Comparison of ENCODE assay signal across 15 cellular contexts in genomic region chr1:45329445-45329844, GRCh38. TPM values are rescaled to one million over a fixed set of nuclear protein-coding genes. Genes with fewer than 3 reads are reported as not detected.
DNase-seq lines count a peak whose midpoint lies in the region; ATAC-seq, FAIRE-seq and TF ChIP-seq lines count a peak whose summit lies in the region.
"Had no signal": no experiment of that assay in that cellular context is flagged by ENCODE, and none has a peak within 500 bp of the region (broad histone marks: within the 10 kb centered on the region; RNA-seq: fewer than 3 reads in every experiment).

No MANE protein-coding gene starts in this region.

- TF ChIP-seq EP300 in A549 (IDR thresholded peaks at IDR 0.05) = no peak

- H3K36me3 ChIP-seq in mucosa of descending colon (ENCODE audit: low read depth) = no peaks in the 10 kb centered on the region
- peaks cover 35% of the 10 kb centered on the region for H3K36me3 ChIP-seq in upper lobe of right lung

- POLR2A ChIA-PET in A549 (lab: Yijun Ruan, JAX) (interaction anchor here (1.3 to 4.0 kb wide), 2 partner anchors 11 to 26 kb away, joined by 3 to 29 read pairs; partner anchors contain the start of genes MUTYH and TOE1), RWPE1 (lab: Yijun Ruan, JAX; ENCODE audit: low non-redundant PET) (interaction anchor here (0.6 to 2.7 kb wide), 3 partner anchors 10 to 282 kb away, joined by 4 to 13 read pairs (median 7); partner anchors contain the start of gene TOE1)

- H3K27me3 ChIP-seq in upper lobe of right lung = no peaks in the 10 kb centered on the region
- H3K27me3 ChIP-seq: body of pancreas had no signal

- no peak overlapping the region for H3K4me3 ChIP-seq in A549
- H3K4me3 ChIP-seq in GM12865 (ENCODE audit: low read depth, low read length) = no peak overlapping the region
- no peak overlapping the region for H3K4me3 ChIP-seq in mucosa of descending colon
- H3K4me3 ChIP-seq in upper lobe of right lung = no peak overlapping the region
- H3K4me3 ChIP-seq: body of pancreas, thoracic aorta had no signal

- H3K27ac ChIP-seq in A549 (peak overlapping the region in 1 of 2 experiments; percentile 67; a peak in 4 of 6 replicates), RWPE1 (peak overlapping the region; percentile 67), upper lobe of right lung (no peak overlapping the region)
- H3K27ac ChIP-seq: body of pancreas, foreskin keratinocyte, thoracic aorta had no signal

- H3K4me1 ChIP-seq in A549 (peaks cover 36% of the 10 kb centered on the region), mucosa of descending colon (ENCODE audit: low read depth) (peaks cover 34% of the 10 kb centered on the region), upper lobe of right lung (peaks cover 22% of the 10 kb centered on the region)
- H3K4me1 ChIP-seq: foreskin keratinocyte had no signal

- no peak for TF ChIP-seq RAD21 in A549 (conservative IDR thresholded peaks at IDR 0.05 in 1 of 2, IDR thresholded peaks at IDR 0.05 in 1 of 2)

- 53% methylated on average over 4 of the region's 4 CpGs for WGBS in A549 (ENCODE audit: missing lambda C conversion rate)

- ATAC-seq in A549 (peak; percentile 12 to 33; a peak in 3 of 6 replicates), esophagus mucosa (peak; percentile 87), mucosa of descending colon (no peak), HG02852 (IDR thresholded peaks at IDR 0.05; ENCODE audit: unreplicated experiment) (no peak), GM18867 (IDR thresholded peaks at IDR 0.05; ENCODE audit: unreplicated experiment) (no peak), upper lobe of right lung (no peak)
- ATAC-seq: body of pancreas, foreskin keratinocyte had no signal

- intact Hi-C loops in mucosa of descending colon (cut with DNase I, micrococcal nuclease) (no loop called here), upper lobe of right lung (cut with DNase I) (no loop called here)

- FAIRE-seq in A549 (lab: Jason Lieb, UNC) = no peak

- no peak for TF ChIP-seq POLR2A in A549 (IDR thresholded peaks at IDR 0.05; ENCODE audit: low read length)

- H3K9me3 ChIP-seq in A549 = no peaks in the 10 kb centered on the region
- no peaks in the 10 kb centered on the region for H3K9me3 ChIP-seq in mucosa of descending colon
- no peaks in the 10 kb centered on the region for H3K9me3 ChIP-seq in upper lobe of right lung
- H3K9me3 ChIP-seq: body of pancreas, thoracic aorta had no signal

- DNase-seq in A549 (ENCODE audit: low read depth in 1 of 2, low spot score in 1 of 2) (peak in 1 of 2 experiments; percentile 18), GM12865 (ENCODE audit: low read depth) (peak; percentile 27), RWPE1 (ENCODE audit: low spot score) (peak; percentile 81), mucosa of descending colon (no peak), upper lobe of right lung (no peak)
- DNase-seq: body of pancreas; effector CD8-positive, alpha-beta T cell; immature natural killer cell; NCI-H1048 had no signal

- TF ChIP-seq CTCF in A549 (IDR thresholded peaks at IDR 0.05) = no peak
- no peak for TF ChIP-seq CTCF in GM12865 (IDR thresholded peaks at IDR 0.05; ENCODE audit: insufficient read depth, low read depth, low read length, missing control alignments)
- no peak for TF ChIP-seq CTCF in RWPE1 (conservative IDR thresholded peaks at IDR 0.05; ENCODE audit: low read depth)
- no peak for TF ChIP-seq CTCF in mucosa of descending colon (IDR thresholded peaks at IDR 0.05)
- no peak for TF ChIP-seq CTCF in upper lobe of right lung (IDR thresholded peaks at IDR 0.05)

- CTCF ChIA-PET in A549 (lab: Yijun Ruan, JAX) (interaction anchor here (1.0 kb wide), 1 partner anchor 29 kb away, joined by 3 read pairs; no protein-coding TSS in a partner anchor), RWPE1 (lab: Yijun Ruan, JAX) (no interaction called here)

- H3K4me2 ChIP-seq in A549 = peak overlapping the region; percentile 36

TF ChIP-seq in A549, 52 proteins besides CTCF, POLR2A, EP300 and RAD21:
- TF ChIP-seq ZFP36 (IDR thresholded peaks at IDR 0.05; ENCODE audit: borderline replicate concordance, partially characterized antibody) = no peak
- TF ChIP-seq NR3C1 (IDR thresholded peaks at IDR 0.05) = no peak
- TF ChIP-seq SREBF2 (IDR thresholded peaks at IDR 0.05) = no peak
- TF ChIP-seq RNF2 (IDR thresholded peaks at IDR 0.05; ENCODE audit: borderline replicate concordance, low read depth) = no peak
- TF ChIP-seq FOSL2 (IDR thresholded peaks at IDR 0.05) = no peak
- TF ChIP-seq FOSL2 (CRISPR knock-in tag; IDR thresholded peaks at IDR 0.05) = no peak
- TF ChIP-seq USF2 (IDR thresholded peaks at IDR 0.05) = no peak
- TF ChIP-seq HDAC2 (IDR thresholded peaks at IDR 0.05) = no peak
- no peak for TF ChIP-seq TP53 (CRISPR knock-in tag; IDR thresholded peaks at IDR 0.05)
TF ChIP-seq in A549: peak in this region for 0.

RNA-seq across cellular contexts. Expression of gene HPDL, which starts 2.8 kb away (rescaled TPM):
- 0.80 and 0.91 TPM in 2 replicates for polyA plus RNA-seq in A549 (2011; rRNA removed)
- 5.3 and 7.2 TPM in 2 replicates for polyA plus RNA-seq in A549 (2012; cell fraction: cytosol; rRNA removed)
- polyA plus RNA-seq in A549 (2012; cell fraction: nucleus; rRNA removed) = 7.2 and 15.8 TPM in 2 replicates
- polyA plus RNA-seq in A549 (2017; fragmentation: RNase III; extraction: RNeasy Plus Mini Kit Qiagen cat#74134 plus additional on column Dnase treatment) = 2.8 to 3.8 TPM (median 2.8 TPM) in 3 replicates
- 0.97 and 1.1 TPM in 2 replicates for polyA minus RNA-seq in A549 (2011; rRNA and poly(A)+ RNA removed)
- total RNA-seq in esophagus mucosa = 1.6 TPM
- 1 to 10 TPM; 2.1 to 8.8 (median 7.4) TPM for total RNA-seq in mucosa of descending colon
- total RNA-seq in upper lobe of right lung = not detected
- total RNA-seq: HT1080, thoracic aorta had no signal

RNA-seq across cellular contexts. Expression of gene TOE1, which starts 10.5 kb away (rescaled TPM):
- 13.3 and 14.9 TPM in 2 replicates for polyA plus RNA-seq in A549 (2011; rRNA removed)
- 25.1 and 29.5 TPM in 2 replicates for polyA plus RNA-seq in A549 (2012; cell fraction: cytosol; rRNA removed)
- 28.6 and 29.7 TPM in 2 replicates for polyA plus RNA-seq in A549 (2012; cell fraction: nucleus; rRNA removed)
- 13.7 to 16.3 TPM (median 15.8 TPM) in 3 replicates for polyA plus RNA-seq in A549 (2017; fragmentation: RNase III; extraction: RNeasy Plus Mini Kit Qiagen cat#74134 plus additional on column Dnase treatment)
- polyA minus RNA-seq in A549 (2011; rRNA and poly(A)+ RNA removed) = 18.2 and 22.9 TPM in 2 replicates
- 6.1 TPM for total RNA-seq in esophagus mucosa
- 10 to 100 TPM; 11.1 to 18.7 (median 12.9) TPM for total RNA-seq in mucosa of descending colon
- total RNA-seq in upper lobe of right lung = 8.2 TPM

RNA-seq across cellular contexts. Expression of gene MUTYH, which starts 10.8 kb away (rescaled TPM):
- polyA plus RNA-seq in A549 (2011; rRNA removed) (9.0 and 9.4 TPM in 2 replicates), A549 (2017; fragmentation: RNase III; extraction: RNeasy Plus Mini Kit Qiagen cat#74134 plus additional on column Dnase treatment) (12.4 to 15.2 TPM (median 12.6 TPM) in 3 replicates)
- 17.0 and 18.4 TPM in 2 replicates for polyA plus RNA-seq in A549 (2012; cell fraction: cytosol; rRNA removed)
- polyA plus RNA-seq in A549 (2012; cell fraction: nucleus; rRNA removed) = 71.5 and 78.8 TPM in 2 replicates
- 7.8 and 9.1 TPM in 2 replicates for polyA minus RNA-seq in A549 (2011; rRNA and poly(A)+ RNA removed)
- total RNA-seq in esophagus mucosa (10.8 TPM), mucosa of descending colon (10 to 100 TPM; 30.0 to 43.1 (median 35.8) TPM), upper lobe of right lung (20.3 TPM)

Comparison
In these comparisons a context has a peak if more than half of its experiments do, and no peak if none do; other contexts are left out.
1. ATAC-seq: peak in A549 (2 of 2) and esophagus mucosa (single experiment); none in mucosa of descending colon (single experiment), HG02852 (single experiment), GM18867 (single experiment) and upper lobe of right lung (single experiment).
2. DNase-seq: peak in GM12865 (single experiment) and RWPE1 (single experiment); none in mucosa of descending colon (0 of 3) and upper lobe of right lung (single experiment).